Comparison of ENCODE assay signal across 9 cellular contexts in the genomic region with DNA sequence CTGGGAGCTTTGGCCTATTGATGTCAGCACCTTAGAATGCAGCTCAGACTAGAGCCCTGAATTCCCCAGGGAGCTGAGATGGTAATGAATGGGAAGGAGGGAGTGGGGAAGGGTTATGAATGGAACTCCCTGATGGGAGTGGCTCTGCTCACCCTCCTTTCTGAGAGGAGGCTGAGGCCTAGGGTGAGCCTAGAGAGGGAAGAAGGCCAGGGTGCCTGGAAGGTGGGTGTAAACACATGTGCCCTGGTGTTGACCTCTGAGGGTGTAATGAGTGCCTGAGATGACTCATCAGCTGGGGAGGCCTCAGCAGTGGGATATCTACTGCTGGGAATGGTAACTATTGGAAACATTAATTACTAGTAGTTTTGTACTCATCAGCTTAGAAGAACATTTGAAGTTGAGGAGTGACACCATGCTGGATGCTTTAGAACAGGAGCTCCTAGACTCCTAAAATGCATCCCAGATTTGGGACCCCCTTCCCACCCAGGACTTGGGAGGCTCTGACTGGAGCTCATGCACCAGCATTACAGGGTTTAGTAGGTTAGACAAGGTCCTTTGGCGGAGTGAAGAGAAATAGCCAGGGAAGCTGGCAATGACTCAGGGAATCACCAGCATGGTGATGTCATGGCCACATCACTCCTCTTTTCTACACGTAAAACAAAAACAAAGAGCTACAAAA. TPM values are rescaled to one million over a fixed set of nuclear protein-coding genes. Genes with fewer than 3 reads are reported as not detected.
DNase-seq lines count a peak whose midpoint lies in the region; ATAC-seq and FAIRE-seq lines count a peak whose summit lies in the region.
"Had no signal": no experiment of that assay in that cellular context is flagged by ENCODE, and none has a peak within 500 bp of the region (broad histone marks: within the 10 kb centered on the region; RNA-seq: fewer than 3 reads in every experiment).

No MANE protein-coding gene starts in this region.

- peak; percentile 99 for DNase-seq in EH (ENCODE audit: low read depth)
- peak; percentile 94 for DNase-seq in LHCN-M2 (ENCODE audit: low read depth)
- DNase-seq in astrocyte of the hippocampus (ENCODE audit: low read depth, low spot score) = peak; percentile 93
- DNase-seq in stimulated activated naive CD8-positive, alpha-beta T cell treated with anti-CD3 and anti-CD28 coated beads, Interleukin-15, amount 100 ng/mL, for 72 hours = peak in 1 of 2 donors; percentile 23
- DNase-seq in central memory CD4-positive, alpha-beta T cell = no peak
- no peak for DNase-seq in NCI-H345 (lab: John Stamatoyannopoulos, UW)

- peaks cover 61% of the 10 kb centered on the region for H3K4me1 Mint-ChIP-seq in stimulated activated naive CD8-positive, alpha-beta T cell treated with anti-CD3 and anti-CD28 coated beads, Interleukin-15, amount 100 ng/mL, for 72 hours

- H3K27ac Mint-ChIP-seq in stimulated activated naive CD8-positive, alpha-beta T cell treated with anti-CD3 and anti-CD28 coated beads, Interleukin-15, amount 100 ng/mL, for 72 hours = peak overlapping the region; percentile 84 to 95
- H3K27ac Mint-ChIP-seq: T-helper 1 cell treated with Interleukin-12 subunit alpha and Interleukin-12 subunit beta and Interleukin-4 antibody, amounts not matched to agents 30 μg/mL and 1 μg/mL, for 36 hours had no signal

- peak overlapping the region in 1 of 2 donors; percentile 8 for H3K4me3 Mint-ChIP-seq in stimulated activated naive CD8-positive, alpha-beta T cell treated with anti-CD3 and anti-CD28 coated beads, Interleukin-15, amount 100 ng/mL, for 72 hours
- H3K4me3 Mint-ChIP-seq: T-helper 1 cell treated with Interleukin-12 subunit alpha and Interleukin-12 subunit beta and Interleukin-4 antibody, amounts not matched to agents 30 μg/mL and 1 μg/mL, for 36 hours had no signal

- H3K9me3 Mint-ChIP-seq in stimulated activated naive CD8-positive, alpha-beta T cell treated with anti-CD3 and anti-CD28 coated beads, Interleukin-15, amount 100 ng/mL, for 72 hours = no peaks in the 10 kb centered on the region
- H3K9me3 Mint-ChIP-seq: T-helper 1 cell treated with Interleukin-12 subunit alpha and Interleukin-12 subunit beta and Interleukin-4 antibody, amounts not matched to agents 30 μg/mL and 1 μg/mL, for 36 hours had no signal

- ATAC-seq in stimulated activated naive CD8-positive, alpha-beta T cell treated with anti-CD3 and anti-CD28 coated beads, Interleukin-15, amount 100 ng/mL, for 72 hours = peak; percentile 86
- ATAC-seq in GM18517 (IDR thresholded peaks at IDR 0.05; ENCODE audit: unreplicated experiment) = no peak

- H3K27me3 Mint-ChIP-seq in stimulated activated naive CD8-positive, alpha-beta T cell treated with anti-CD3 and anti-CD28 coated beads, Interleukin-15, amount 100 ng/mL, for 72 hours = no peaks in the 10 kb centered on the region

- FAIRE-seq in islet of Langerhans (lab: Jason Lieb, UNC) = peak; percentile 56

RNA-seq across cellular contexts. Expression of gene PIGV, which starts 16.0 kb away (rescaled TPM):
- 17.7 and 20.8 TPM in 2 replicates for total RNA-seq in LHCN-M2 (2014; rRNA removed)
- polyA plus RNA-seq in LHCN-M2 (2012) = 13.3 TPM

RNA-seq across cellular contexts. Expression of gene ZDHHC18, which starts 54.7 kb away (rescaled TPM):
- total RNA-seq in LHCN-M2 (2014; rRNA removed) = 10.4 and 13.0 TPM in 2 replicates
- polyA plus RNA-seq in LHCN-M2 (2012) = 12.5 TPM

Comparison
In these comparisons a context has a peak if more than half of its experiments do, and no peak if none do; other contexts are left out.
1. DNase-seq: peak in EH (single experiment), LHCN-M2 (single experiment) and astrocyte of the hippocampus (single experiment); none in central memory CD4-positive, alpha-beta T cell (single experiment) and NCI-H345 (single experiment).